ENCODE assay signal across 11 cellular contexts in the genomic region with DNA sequence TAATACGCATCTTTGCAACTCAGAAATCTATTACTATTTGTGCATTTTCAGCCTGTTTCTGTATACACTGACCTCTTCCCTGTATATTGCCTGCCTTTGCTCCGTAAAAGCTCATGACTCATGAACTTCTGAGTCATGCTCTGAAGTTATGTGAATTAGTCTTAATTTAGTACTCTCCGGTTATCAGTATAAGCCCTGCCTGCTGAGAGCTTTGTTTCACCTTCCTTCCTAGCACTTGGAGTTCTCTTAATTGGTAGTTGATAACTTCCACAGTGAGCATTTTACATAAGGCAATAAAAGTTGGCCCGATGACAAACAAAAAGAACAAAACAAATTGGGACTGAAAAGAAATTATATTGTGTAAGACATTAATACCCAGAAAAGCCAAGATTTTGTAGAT.
A peak's percentile ranks its signal among the peaks of the same experiment; 100 is the strongest.
DNase-seq lines count a peak whose midpoint lies in the region; ATAC-seq and TF ChIP-seq lines count a peak whose summit lies in the region.
"Had no signal": no experiment of that assay in that cellular context is flagged by ENCODE, and none has a peak within 500 bp of the region (broad histone marks: within the 10 kb centered on the region; RNA-seq: fewer than 3 reads in every experiment).

No MANE protein-coding gene starts in this region.

- ATAC-seq in RWPE2 (ENCODE audit: low read depth): peak; percentile 95
- ATAC-seq in HG03439 (IDR thresholded peaks at IDR 0.05; ENCODE audit: unreplicated experiment): no peak

- H3K4me3 Mint-ChIP-seq in CD4-positive, alpha-beta memory T cell: no peak overlapping the region
- H3K4me3 Mint-ChIP-seq: central memory CD8-positive, alpha-beta T cell had no signal

- H3K9me3 Mint-ChIP-seq in CD4-positive, alpha-beta memory T cell: peaks cover 0 to 10% (median 0%) of the 10 kb centered on the region in 8 donors

- H3K36me3 ChIP-seq in RWPE2 (ENCODE audit: low read depth): no peaks in the 10 kb centered on the region
- H3K36me3 ChIP-seq in skeletal muscle tissue (ENCODE audit: control insufficient read depth in 3 of 3, insufficient read depth in 3 of 3, low read length in 3 of 3): no peaks in the 10 kb centered on the region
- H3K36me3 ChIP-seq in CD4-positive, alpha-beta memory T cell (ENCODE audit: insufficient read depth, low read length): no peaks in the 10 kb centered on the region
- H3K36me3 ChIP-seq: HAP-1 had no signal

- POLR2A ChIA-PET in CD4-positive, alpha-beta memory T cell (lab: Charles Lee; ENCODE audit: partially characterized antibody): no interaction called here

- H3K4me1 Mint-ChIP-seq in CD4-positive, alpha-beta memory T cell: no peaks in the 10 kb centered on the region
- H3K4me1 Mint-ChIP-seq: central memory CD8-positive, alpha-beta T cell had no signal

- H3K27ac ChIP-seq in RWPE2 (ENCODE audit: poor library complexity, severe bottlenecking) (no peak overlapping the region), skeletal muscle tissue (ENCODE audit: low read depth, low read length) (peak overlapping the region; percentile 34)
- H3K27ac ChIP-seq in CD4-positive, alpha-beta memory T cell (ENCODE audit: low read depth, low read length): no peak overlapping the region

- CTCF ChIA-PET in CD4-positive, alpha-beta memory T cell (lab: Charles Lee; ENCODE audit: partially characterized antibody): no interaction called here

- H3K9ac ChIP-seq in skeletal muscle tissue (ENCODE audit: low read depth in 1 of 3, low read length in 3 of 3): no peak overlapping the region

- DNase-seq in HCEC 1CT: peak; percentile 88
- no peak for DNase-seq in RWPE2 (ENCODE audit: low spot score)
- peak; percentile 83 for DNase-seq in fibroblast of the aortic adventitia (ENCODE audit: low read depth)
- DNase-seq in CD4-positive, alpha-beta memory T cell: no peak
- DNase-seq in T-helper 1 cell: no peak
- no peak for DNase-seq in KBM-7
- DNase-seq: NCI-H1092 had no signal

- intact Hi-C loops in CD4-positive, alpha-beta memory T cell (cut with micrococcal nuclease): no loop called here

- H3K27ac Mint-ChIP-seq in CD4-positive, alpha-beta memory T cell: no peak overlapping the region

- no peaks in the 10 kb centered on the region for H3K4me1 ChIP-seq in RWPE2 (ENCODE audit: insufficient read depth, poor library complexity, severe bottlenecking)
- no peaks in the 10 kb centered on the region for H3K4me1 ChIP-seq in skeletal muscle tissue (ENCODE audit: control insufficient read depth in 3 of 3, insufficient read depth in 3 of 3, low read length in 3 of 3)
- no peaks in the 10 kb centered on the region for H3K4me1 ChIP-seq in CD4-positive, alpha-beta memory T cell (ENCODE audit: insufficient read depth, low read length)
- H3K4me1 ChIP-seq: HAP-1 had no signal

- no peaks in the 10 kb centered on the region for H3K36me3 Mint-ChIP-seq in CD4-positive, alpha-beta memory T cell

- no peaks in the 10 kb centered on the region for H3K27me3 ChIP-seq in RWPE2 (ENCODE audit: insufficient read depth, poor library complexity, severe bottlenecking)
- H3K27me3 ChIP-seq in skeletal muscle tissue (ENCODE audit: control insufficient read depth in 3 of 3, insufficient read depth in 3 of 3, low read length in 3 of 3): no peaks in the 10 kb centered on the region
- no peaks in the 10 kb centered on the region for H3K27me3 ChIP-seq in CD4-positive, alpha-beta memory T cell (ENCODE audit: insufficient read depth, low read length)

- H3K9me3 ChIP-seq in RWPE2 (ENCODE audit: severe bottlenecking) (no peaks in the 10 kb centered on the region), skeletal muscle tissue (ENCODE audit: control insufficient read depth in 3 of 3, low read length in 3 of 3) (no peaks in the 10 kb centered on the region)
- no peaks in the 10 kb centered on the region for H3K9me3 ChIP-seq in CD4-positive, alpha-beta memory T cell (ENCODE audit: control insufficient read depth in 1 of 2, low read length in 2 of 2)
- H3K9me3 ChIP-seq: HAP-1 had no signal

- H3K27me3 Mint-ChIP-seq in CD4-positive, alpha-beta memory T cell: peaks cover 0 to 2% of the 10 kb centered on the region in 2 donors
- H3K27me3 Mint-ChIP-seq: central memory CD8-positive, alpha-beta T cell had no signal

- H3K4me3 ChIP-seq in RWPE2 (ENCODE audit: severe bottlenecking) (no peak overlapping the region), fibroblast of the aortic adventitia (ENCODE audit: low read depth, low read length) (no peak overlapping the region), skeletal muscle tissue (ENCODE audit: low read length in 3 of 3) (no peak overlapping the region)
- H3K4me3 ChIP-seq in CD4-positive, alpha-beta memory T cell (ENCODE audit: low read length in 2 of 2): no peak overlapping the region
- H3K4me3 ChIP-seq: HAP-1 had no signal

- TF ChIP-seq CTCF in RWPE2 (IDR thresholded peaks at IDR 0.05; ENCODE audit: poor library complexity, severe bottlenecking) (no peak), fibroblast of the aortic adventitia (IDR thresholded peaks at IDR 0.05; ENCODE audit: insufficient read depth, low read length) (no peak)

- in situ Hi-C loops in KBM-7 (cut with MboI; ENCODE audit: low pct_unique_long_range_greater_than_20kb, low sequenced_read_pairs): no loop called here

Comparison
In these comparisons a context has a peak if more than half of its experiments do, and no peak if none do; other contexts are left out.
1. DNase-seq: peak in HCEC 1CT (single experiment) and fibroblast of the aortic adventitia (single experiment); none in RWPE2 (single experiment), CD4-positive, alpha-beta memory T cell (0 of 5), T-helper 1 cell (0 of 5) and KBM-7 (single experiment).